Comparison of ENCODE assay signal across 8 cellular contexts in the genomic region with DNA sequence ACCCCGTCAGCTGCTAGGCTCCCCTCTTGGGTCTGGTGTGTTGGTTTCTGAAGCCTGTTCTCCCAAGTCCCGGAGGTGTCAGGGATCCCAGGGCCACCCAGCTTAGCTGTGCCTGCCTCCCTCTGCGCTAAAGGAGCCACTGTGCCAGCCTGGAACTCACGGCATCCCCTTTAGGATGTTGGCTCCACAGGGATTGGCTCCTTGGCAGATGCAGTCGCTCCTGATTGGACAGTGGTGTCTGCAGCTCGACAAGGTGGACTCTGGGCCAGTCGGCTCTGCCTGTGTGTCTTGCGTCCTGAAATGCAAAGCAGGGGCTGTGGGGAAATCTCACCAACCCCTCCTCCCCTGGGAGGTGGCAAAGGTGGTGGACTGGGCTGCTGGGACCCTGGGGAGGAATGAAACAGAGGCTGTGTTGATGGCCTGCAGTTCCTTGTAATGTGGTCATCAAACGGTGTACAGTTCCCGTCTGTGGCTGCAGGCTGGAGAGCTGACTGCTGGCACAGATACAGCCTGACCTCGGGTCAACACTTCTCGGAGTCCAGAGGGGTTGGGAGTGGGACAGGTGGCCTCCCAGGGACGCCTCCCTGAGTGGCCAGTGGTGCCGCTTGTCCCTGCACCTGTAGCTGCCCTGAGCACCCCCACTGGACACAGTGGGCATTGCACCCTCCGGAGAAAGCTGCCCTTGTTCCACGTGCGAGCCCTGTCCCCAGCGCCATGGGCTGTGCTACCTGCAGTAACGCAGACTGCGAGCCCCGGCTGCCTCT. TPM values are rescaled to one million over a fixed set of nuclear protein-coding genes. Genes with fewer than 3 reads are reported as not detected.
DNase-seq lines count a peak whose midpoint lies in the region; ATAC-seq and TF ChIP-seq lines count a peak whose summit lies in the region.

No MANE protein-coding gene starts in this region.

- H3K79me2 ChIP-seq in PC-9 (ENCODE audit: low read depth) = no peaks in the 10 kb centered on the region

- H3K9me2 ChIP-seq in PC-9 (ENCODE audit: insufficient read depth) = no peaks in the 10 kb centered on the region

- no peak overlapping the region for H3K4me2 ChIP-seq in PC-9

- no peaks in the 10 kb centered on the region; the same call in 1 of the 2 replicates for H3F3A ChIP-seq in PC-9 (ENCODE audit: insufficient read depth, low read depth)

- in situ Hi-C loops in astrocyte of the spinal cord (cut with HindIII; ENCODE audit: low sequenced_read_pairs) = no loop called here

- no peaks in the 10 kb centered on the region for H4K20me1 ChIP-seq in PC-9 (ENCODE audit: insufficient read depth)

- TF ChIP-seq POLR2A in vagina (IDR thresholded peaks at IDR 0.05) = no peak

- TF ChIP-seq CTCF in PC-9 (conservative IDR thresholded peaks at IDR 0.05) (peak; percentile 71), astrocyte of the spinal cord (IDR thresholded peaks at IDR 0.05; ENCODE audit: low read depth, low read length) (peak; percentile 77), vagina (IDR thresholded peaks at IDR 0.05) (peak in 1 of 3 experiments; percentile 42)

- CTCF ChIA-PET in PC-9 (lab: Charles Lee) = interaction anchor here (0.5 kb wide), 2 partner anchors 29 to 93 kb away, joined by 3 to 6 read pairs; no protein-coding TSS in a partner anchor

- intact Hi-C loops in PC-9 (cut with micrococcal nuclease; ENCODE audit: unreplicated experiment) (no loop called here), vagina (cut with DNase I) (no loop called here)

- H3K27me3 ChIP-seq in PC-9 (ENCODE audit: insufficient read depth, low read depth) (no peaks in the 10 kb centered on the region), vagina (no peaks in the 10 kb centered on the region)

- H3K27ac ChIP-seq in PC-9 = no peak overlapping the region
- H3K27ac ChIP-seq in vagina = no peak overlapping the region

- no peak overlapping the region for H2AFZ ChIP-seq in PC-9

- H3K4me3 ChIP-seq in PC-9 (no peak overlapping the region), astrocyte of the spinal cord (ENCODE audit: low read depth, low read length) (no peak overlapping the region), vagina (no peak overlapping the region)

- H3K4me1 ChIP-seq in PC-9 (replicated peaks; ENCODE audit: insufficient read depth) (no peaks in the 10 kb centered on the region), vagina (no peaks in the 10 kb centered on the region)

- no peak for ATAC-seq in HG03175 (IDR thresholded peaks at IDR 0.05; ENCODE audit: unreplicated experiment)

- no peaks in the 10 kb centered on the region for H3K9me3 ChIP-seq in PC-9 (ENCODE audit: insufficient read depth, low read depth)
- H3K9me3 ChIP-seq in vagina = no peaks in the 10 kb centered on the region

- POLR2A ChIA-PET in PC-9 (lab: Charles Lee; ENCODE audit: unreplicated experiment) = no interaction called here

- BruUV-seq in PC-9 (replicated peaks; lab: Mats Ljungman, UMichigan) = no TSS peak

- DNase-seq in NCI-H345 (lab: John Stamatoyannopoulos, UW) = peak; percentile 21
- no peak for DNase-seq in NCI-H345 treated with DMSO at 0.1 percent for 48 hours (lab: John Stamatoyannopoulos, UW; ENCODE audit: unreplicated experiment)
- peak in 1 of 2 experiments; percentile 34 for DNase-seq in PC-9
- no peak for DNase-seq in astrocyte of the spinal cord (ENCODE audit: low read depth, low spot score)
- peak; percentile 88 for DNase-seq in iPS-NIHi11 (ENCODE audit: low spot score)
- DNase-seq in stimulated activated CD4-positive, alpha-beta T cell treated with anti-CD3 and anti-CD28 coated beads, Interleukin-2, amount 100 ng/mL, for 24 hours = peak; percentile 51 to 53
- DNase-seq in vagina (ENCODE audit: extremely low spot score in 2 of 2) = no peak

- H3K36me3 ChIP-seq in PC-9 (ENCODE audit: low read depth) (no peaks in the 10 kb centered on the region), vagina (no peaks in the 10 kb centered on the region)

RNA-seq across cellular contexts. Expression of gene KCNAB2, which starts 11.5 kb away (rescaled TPM):
- total RNA-seq in PC-9 (2021) = 19.6 and 21.4 TPM in 2 replicates
- total RNA-seq in vagina = 8.8 TPM

RNA-seq across cellular contexts. Expression of gene NPHP4, which starts 41.9 kb away (rescaled TPM):
- total RNA-seq in PC-9 (2021) (17.9 and 21.5 TPM in 2 replicates), vagina (11.3 TPM)

Comparison
In these comparisons a context has a peak if more than half of its experiments do, and no peak if none do; other contexts are left out.
1. DNase-seq: peak in NCI-H345 (single experiment), iPS-NIHi11 (single experiment) and stimulated activated CD4-positive, alpha-beta T cell treated with anti-CD3 and anti-CD28 coated beads, Interleukin-2, amount 100 ng/mL, for 24 hours (2 of 2); none in NCI-H345 treated with DMSO at 0.1 percent for 48 hours (single experiment), astrocyte of the spinal cord (single experiment) and vagina (0 of 2).